ENCODE assay signal across 8 cellular contexts in the genomic region with DNA sequence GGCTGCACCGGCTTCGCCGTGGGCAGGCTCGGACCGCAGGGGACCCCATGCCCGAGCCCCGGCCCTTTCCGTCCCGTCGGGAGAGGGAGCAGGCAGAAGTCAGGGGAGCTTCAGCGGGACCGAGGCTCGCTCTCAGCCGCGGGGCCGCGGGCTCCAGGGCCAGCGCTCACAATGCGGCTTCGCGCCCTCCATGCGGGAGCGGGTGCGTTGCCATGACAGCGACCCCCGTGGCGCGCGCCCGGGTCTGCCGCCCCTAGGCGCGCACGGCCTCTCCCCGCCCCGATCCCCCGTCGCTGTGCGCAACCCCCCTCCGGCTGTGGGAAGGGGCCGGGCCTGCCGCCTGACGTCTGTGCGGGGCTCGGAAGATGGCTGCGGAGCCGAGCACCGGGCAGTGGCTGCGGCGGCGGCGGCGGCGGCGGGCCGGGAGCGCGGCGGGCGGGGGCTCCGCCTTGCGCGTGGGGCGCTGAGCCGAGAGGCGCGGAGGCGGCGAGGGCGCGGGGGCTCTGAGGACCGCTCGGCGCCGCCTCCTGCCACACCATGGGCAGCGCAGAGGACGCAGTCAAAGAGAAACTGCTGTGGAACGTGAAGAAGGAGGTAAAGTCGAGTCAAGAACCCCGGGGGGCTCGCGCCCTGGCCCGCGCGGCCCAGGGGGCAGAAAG. TPM values are rescaled to one million over a fixed set of nuclear protein-coding genes. Genes with fewer than 3 reads are reported as not detected.
A peak's percentile ranks its signal among the peaks of the same experiment; 100 is the strongest.
DNase-seq lines count a peak whose midpoint lies in the region; ATAC-seq and TF ChIP-seq lines count a peak whose summit lies in the region.

A gene with protein sequence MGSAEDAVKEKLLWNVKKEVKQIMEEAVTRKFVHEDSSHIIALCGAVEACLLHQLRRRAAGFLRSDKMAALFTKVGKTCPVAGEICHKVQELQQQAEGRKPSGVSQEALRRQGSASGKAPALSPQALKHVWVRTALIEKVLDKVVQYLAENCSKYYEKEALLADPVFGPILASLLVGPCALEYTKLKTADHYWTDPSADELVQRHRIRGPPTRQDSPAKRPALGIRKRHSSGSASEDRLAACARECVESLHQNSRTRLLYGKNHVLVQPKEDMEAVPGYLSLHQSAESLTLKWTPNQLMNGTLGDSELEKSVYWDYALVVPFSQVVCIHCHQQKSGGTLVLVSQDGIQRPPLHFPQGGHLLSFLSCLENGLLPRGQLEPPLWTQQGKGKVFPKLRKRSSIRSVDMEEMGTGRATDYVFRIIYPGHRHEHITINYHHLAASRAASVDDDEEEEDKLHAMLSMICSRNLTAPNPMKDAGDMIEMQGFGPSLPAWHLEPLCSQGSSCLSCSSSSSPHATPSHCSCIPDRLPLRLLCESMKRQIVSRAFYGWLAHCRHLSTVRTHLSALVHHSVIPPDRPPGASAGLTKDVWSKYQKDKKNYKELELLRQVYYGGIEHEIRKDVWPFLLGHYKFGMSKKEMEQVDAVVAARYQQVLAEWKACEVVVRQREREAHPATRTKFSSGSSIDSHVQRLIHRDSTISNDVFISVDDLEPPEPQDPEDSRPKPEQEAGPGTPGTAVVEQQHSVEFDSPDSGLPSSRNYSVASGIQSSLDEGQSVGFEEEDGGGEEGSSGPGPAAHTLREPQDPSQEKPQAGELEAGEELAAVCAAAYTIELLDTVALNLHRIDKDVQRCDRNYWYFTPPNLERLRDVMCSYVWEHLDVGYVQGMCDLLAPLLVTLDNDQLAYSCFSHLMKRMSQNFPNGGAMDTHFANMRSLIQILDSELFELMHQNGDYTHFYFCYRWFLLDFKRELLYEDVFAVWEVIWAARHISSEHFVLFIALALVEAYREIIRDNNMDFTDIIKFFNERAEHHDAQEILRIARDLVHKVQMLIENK (plus strand): TSS at position 350 of the 659 bp plus-strand sequence. CDS start 188 bp downstream, at position 538.

- peaks cover 0 to 22% of the 10 kb centered on the region in 2 donors for H3K4me1 Mint-ChIP-seq in natural killer cell treated with Interleukin-12 subunit alpha and Interleukin-12 subunit beta and Interleukin-15 and Interleukin-18, amount 100 ng/mL, for 72 hours (ENCODE audit: low read depth in 2 of 2)
- peaks cover 6% of the 10 kb centered on the region for H3K4me1 Mint-ChIP-seq in stimulated activated naive CD8-positive, alpha-beta T cell treated with anti-CD3 and anti-CD28 coated beads, Interleukin-15, Interleukin-2, amounts not matched to agents 100 ng/mL and 50 ng/mL, for 24 hours (ENCODE audit: low read depth)

- peak within 1 kb of the TSS; percentile 90 to 95 for H3K27ac Mint-ChIP-seq in natural killer cell treated with Interleukin-12 subunit alpha and Interleukin-12 subunit beta and Interleukin-15 and Interleukin-18, amount 100 ng/mL, for 72 hours
- peak within 1 kb of the TSS; percentile 100 for H3K27ac Mint-ChIP-seq in stimulated activated naive CD8-positive, alpha-beta T cell treated with anti-CD3 and anti-CD28 coated beads, Interleukin-15, Interleukin-2, amounts not matched to agents 100 ng/mL and 50 ng/mL, for 24 hours

- H3K4me3 Mint-ChIP-seq in natural killer cell treated with Interleukin-12 subunit alpha and Interleukin-12 subunit beta and Interleukin-15 and Interleukin-18, amount 100 ng/mL, for 72 hours: peak within 1 kb of the TSS; percentile 80
- H3K4me3 Mint-ChIP-seq in stimulated activated naive CD8-positive, alpha-beta T cell treated with anti-CD3 and anti-CD28 coated beads, Interleukin-15, Interleukin-2, amounts not matched to agents 100 ng/mL and 50 ng/mL, for 24 hours: peak within 1 kb of the TSS; percentile 84

- no peak for TF ChIP-seq CTCF in fibroblast of mammary gland (conservative IDR thresholded peaks at IDR 0.05; ENCODE audit: control insufficient read depth, insufficient read depth, low read depth, low read length)

- H3K4me3 ChIP-seq in fibroblast of mammary gland (ENCODE audit: control insufficient read depth, low read depth, low read length): peak within 1 kb of the TSS; percentile 97

- H3K36me3 Mint-ChIP-seq in natural killer cell treated with Interleukin-12 subunit alpha and Interleukin-12 subunit beta and Interleukin-15 and Interleukin-18, amount 100 ng/mL, for 72 hours: peaks cover 6% of the 10 kb centered on the region
- peaks cover 3% of the 10 kb centered on the region for H3K36me3 Mint-ChIP-seq in stimulated activated naive CD8-positive, alpha-beta T cell treated with anti-CD3 and anti-CD28 coated beads, Interleukin-15, Interleukin-2, amounts not matched to agents 100 ng/mL and 50 ng/mL, for 24 hours (ENCODE audit: low read depth)

- ATAC-seq in HG03175 (IDR thresholded peaks at IDR 0.05; ENCODE audit: unreplicated experiment) (peak; percentile 32), GM18520 (IDR thresholded peaks at IDR 0.05; ENCODE audit: unreplicated experiment) (no peak)
- ATAC-seq in natural killer cell treated with Interleukin-12 subunit alpha and Interleukin-12 subunit beta and Interleukin-15 and Interleukin-18, amount 100 ng/mL, for 72 hours: peak; percentile 64 to 68

- H3K27me3 Mint-ChIP-seq in natural killer cell treated with Interleukin-12 subunit alpha and Interleukin-12 subunit beta and Interleukin-15 and Interleukin-18, amount 100 ng/mL, for 72 hours: no peaks in the 10 kb centered on the region
- H3K27me3 Mint-ChIP-seq in stimulated activated naive CD8-positive, alpha-beta T cell treated with anti-CD3 and anti-CD28 coated beads, Interleukin-15, Interleukin-2, amounts not matched to agents 100 ng/mL and 50 ng/mL, for 24 hours: no peaks in the 10 kb centered on the region

- DNase-seq in GDM1 (lab: John Stamatoyannopoulos, UW) (peak; percentile 47), RKO (ENCODE audit: low spot score) (peak; percentile 51), fibroblast of mammary gland (ENCODE audit: low read depth) (peak; percentile 15)
- DNase-seq in activated T-helper 9 cell treated with anti-CD3 and anti-CD28 coated beads, Interleukin-2, amount 50 U/mL, for 16 hours (ENCODE audit: low read depth): peak; percentile 57
- DNase-seq in natural killer cell treated with Interleukin-12 subunit alpha and Interleukin-12 subunit beta and Interleukin-15 and Interleukin-18, amount 100 ng/mL, for 72 hours (ENCODE audit: low spot score): peak; percentile 64

- H3K9me3 Mint-ChIP-seq in natural killer cell treated with Interleukin-12 subunit alpha and Interleukin-12 subunit beta and Interleukin-15 and Interleukin-18, amount 100 ng/mL, for 72 hours: no peaks in the 10 kb centered on the region
- no peaks in the 10 kb centered on the region for H3K9me3 Mint-ChIP-seq in stimulated activated naive CD8-positive, alpha-beta T cell treated with anti-CD3 and anti-CD28 coated beads, Interleukin-15, Interleukin-2, amounts not matched to agents 100 ng/mL and 50 ng/mL, for 24 hours

RNA-seq across cellular contexts. Expression of the gene that starts here (rescaled TPM):
- total RNA-seq in natural killer cell treated with Interleukin-12 subunit alpha and Interleukin-12 subunit beta and Interleukin-15 and Interleukin-18, amount 100 ng/mL, for 72 hours: 10 to 100 TPM; 16.6 to 54.8 TPM
